In genomic region chr17:11269210-11269609, GRCh38 we compare ENCODE assay signal across 3 cellular contexts. TPM values are rescaled to one million over a fixed set of nuclear protein-coding genes. Genes with fewer than 3 reads are reported as not detected.
"Had no signal": no experiment of that assay in that cellular context is flagged by ENCODE, and none has a peak within 500 bp of the region (broad histone marks: within the 10 kb centered on the region; RNA-seq: fewer than 3 reads in every experiment).

No MANE protein-coding gene starts in this region.

- H3K4me3 ChIP-seq: GM12878 had no signal

- ATAC-seq: GM12878 had no signal

- DNase-seq: GDM1 had no signal

RNA-seq across cellular contexts. Expression of gene SHISA6, which starts 28.2 kb away (rescaled TPM):
- total RNA-seq: G401, GM12878 had no signal
- polyA plus RNA-seq: GM12878 had no signal
